ENCODE assay signal across 22 cellular contexts in genomic region chr1:41568204-41568603, GRCh38.
"Had no signal": no experiment of that assay in that cellular context is flagged by ENCODE, and none has a peak within 500 bp of the region (broad histone marks: within the 10 kb centered on the region; RNA-seq: fewer than 3 reads in every experiment).

No MANE protein-coding gene starts in this region.

- H3K36me3 ChIP-seq: esophagus muscularis mucosa, gastrocnemius medialis, lower lobe of right lung, right atrium auricular region, sigmoid colon, suprapubic skin, tibial artery had no signal

- H3K4me1 ChIP-seq: esophagus muscularis mucosa, gastrocnemius medialis, heart right ventricle, left lung, lower lobe of right lung, right atrium auricular region, sigmoid colon, suprapubic skin, tibial artery, upper lobe of left lung had no signal

- H3K27me3 Mint-ChIP-seq: memory B cell had no signal

- H3K36me3 Mint-ChIP-seq: mesothelial cell of epicardium, natural killer cell had no signal

- H3K9me3 Mint-ChIP-seq: memory B cell, natural killer cell, neural crest cell had no signal

- H3K27ac ChIP-seq: dorsolateral prefrontal cortex, epithelial cell of prostate, esophagus muscularis mucosa, gastrocnemius medialis, heart right ventricle, left lung, lower lobe of right lung, right atrium auricular region, sigmoid colon, skin epidermis, suprapubic skin, tibial artery, upper lobe of left lung had no signal

- H3K4me3 Mint-ChIP-seq: memory B cell, mesothelial cell of epicardium, natural killer cell, neural crest cell had no signal

- DNase-seq: cortex of kidney; dorsolateral prefrontal cortex; effector CD8-positive, alpha-beta T cell; gastrocnemius medialis; heart right ventricle; hypothalamus; left lung; lower lobe of right lung; natural killer cell; sigmoid colon; stimulated activated CD4-positive, alpha-beta T cell treated with anti-CD3 and anti-CD28 coated beads, Interleukin-2, amount 100 ng/mL, for 48 hours; stimulated activated naive CD8-positive, alpha-beta T cell treated with anti-CD3 and anti-CD28 coated beads, Interleukin-15, Interleukin-2, amounts not matched to agents 100 U/mL and 50 U/mL, for 24 hours had no signal

- ATAC-seq: gastrocnemius medialis; heart right ventricle; left lung; lower lobe of right lung; natural killer cell; stimulated activated naive CD8-positive, alpha-beta T cell treated with anti-CD3 and anti-CD28 coated beads, Interleukin-15, Interleukin-2, amounts not matched to agents 100 U/mL and 50 U/mL, for 24 hours had no signal

- H3K9me3 ChIP-seq: esophagus muscularis mucosa, gastrocnemius medialis, heart right ventricle, left lung, lower lobe of right lung, right atrium auricular region, sigmoid colon, suprapubic skin, tibial artery, upper lobe of left lung had no signal

- H3K27me3 ChIP-seq: dorsolateral prefrontal cortex, esophagus muscularis mucosa, gastrocnemius medialis, heart right ventricle, left lung, right atrium auricular region, sigmoid colon, suprapubic skin, tibial artery, upper lobe of left lung had no signal

- H3K4me3 ChIP-seq: dorsolateral prefrontal cortex, esophagus muscularis mucosa, gastrocnemius medialis, heart right ventricle, left lung, lower lobe of right lung, right atrium auricular region, sigmoid colon, skin epidermis, suprapubic skin, tibial artery, upper lobe of left lung had no signal

- H3K4me1 Mint-ChIP-seq: neural crest cell had no signal

- H3K27ac Mint-ChIP-seq: memory B cell, mesothelial cell of epicardium, natural killer cell had no signal
